In genomic region chr19:47096721-47097120, GRCh38 we compare ENCODE assay signal across 11 cellular contexts. TPM values are rescaled to one million over a fixed set of nuclear protein-coding genes. Genes with fewer than 3 reads are reported as not detected.
DNase-seq lines count a peak whose midpoint lies in the region; ATAC-seq and TF ChIP-seq lines count a peak whose summit lies in the region.
"Had no signal": no experiment of that assay in that cellular context is flagged by ENCODE, and none has a peak within 500 bp of the region (broad histone marks: within the 10 kb centered on the region; RNA-seq: fewer than 3 reads in every experiment).

No MANE protein-coding gene starts in this region.

- peaks cover 36% of the 10 kb centered on the region for H3K36me3 Mint-ChIP-seq in T-helper 2 cell treated with Interferon-gamma antibody and Interleukin-4, amounts not matched to agents 5 μg/mL and 100 μg/mL, for 36 hours (ENCODE audit: low read depth)
- peaks cover 22% of the 10 kb centered on the region for H3K36me3 Mint-ChIP-seq in central memory CD8-positive, alpha-beta T cell (ENCODE audit: insufficient read depth)

- H3K4me3 ChIP-seq in lower lobe of right lung, result no peak overlapping the region

- DNase-seq in T-helper 2 cell treated with Interferon-gamma antibody and Interleukin-4, amounts not matched to agents 5 μg/mL and 100 μg/mL, for 36 hours (ENCODE audit: low spot score), result no peak
- DNase-seq in T-helper 2 cell, result no peak
- DNase-seq in central memory CD8-positive, alpha-beta T cell (ENCODE audit: low spot score in 2 of 2), result no peak
- no peak for DNase-seq in lower lobe of right lung
- DNase-seq in substantia nigra (lab: John Stamatoyannopoulos, UW), result peak in 7 of 49 donors; percentile 13 to 45 (median 24)
- no peak for DNase-seq in NCI-H146 (lab: John Stamatoyannopoulos, UW)
- no peak for DNase-seq in NCI-H1930 (lab: John Stamatoyannopoulos, UW)
- DNase-seq in stimulated activated CD4-positive, alpha-beta T cell treated with anti-CD3 and anti-CD28 coated beads, Interleukin-2, amount 100 ng/mL, for 24 hours, result no peak
- DNase-seq: activated CD8-positive, alpha-beta memory T cell treated with anti-CD3 and anti-CD28 coated beads for 24 hours; trophoblast cell had no signal

- H3K27me3 Mint-ChIP-seq in T-helper 2 cell treated with Interferon-gamma antibody and Interleukin-4, amounts not matched to agents 5 μg/mL and 100 μg/mL, for 36 hours (ENCODE audit: low read depth), result no peaks in the 10 kb centered on the region
- H3K27me3 Mint-ChIP-seq in central memory CD8-positive, alpha-beta T cell, result no peaks in the 10 kb centered on the region

- no peaks in the 10 kb centered on the region for H3K27me3 ChIP-seq in lower lobe of right lung (ENCODE audit: low read depth)

- H3K27ac ChIP-seq in lower lobe of right lung (peak overlapping the region; percentile 84), substantia nigra (ENCODE audit: low read depth, low read length, poor library complexity, severe bottlenecking) (peak overlapping the region; percentile 37)

- intact Hi-C loops in lower lobe of right lung (cut with DNase I), result no loop called here

- H3K4me1 ChIP-seq in lower lobe of right lung, result peaks cover 62% of the 10 kb centered on the region

- no peak for TF ChIP-seq CTCF in lower lobe of right lung (IDR thresholded peaks at IDR 0.05)

- ATAC-seq in central memory CD8-positive, alpha-beta T cell (replicated peaks; ENCODE audit: extremely low read depth, poor library complexity, severe bottlenecking), result no peak
- ATAC-seq in lower lobe of right lung, result peak; percentile 1 to 12
- ATAC-seq: Panc1 had no signal

- peaks cover 27% of the 10 kb centered on the region for H3K36me3 ChIP-seq in lower lobe of right lung

- no peaks in the 10 kb centered on the region for H3K9me3 ChIP-seq in lower lobe of right lung

- H3K27ac Mint-ChIP-seq in T-helper 2 cell treated with Interferon-gamma antibody and Interleukin-4, amounts not matched to agents 5 μg/mL and 100 μg/mL, for 36 hours, result peak overlapping the region; percentile 95
- H3K27ac Mint-ChIP-seq in central memory CD8-positive, alpha-beta T cell (ENCODE audit: low read depth), result peak overlapping the region; percentile 44

- H3K4me3 Mint-ChIP-seq in T-helper 2 cell treated with Interferon-gamma antibody and Interleukin-4, amounts not matched to agents 5 μg/mL and 100 μg/mL, for 36 hours, result no peak overlapping the region
- no peak overlapping the region for H3K4me3 Mint-ChIP-seq in central memory CD8-positive, alpha-beta T cell

- no peaks in the 10 kb centered on the region for H3K9me3 Mint-ChIP-seq in T-helper 2 cell treated with Interferon-gamma antibody and Interleukin-4, amounts not matched to agents 5 μg/mL and 100 μg/mL, for 36 hours
- H3K9me3 Mint-ChIP-seq in central memory CD8-positive, alpha-beta T cell, result no peaks in the 10 kb centered on the region

- peaks cover 57% of the 10 kb centered on the region for H3K4me1 Mint-ChIP-seq in T-helper 2 cell treated with Interferon-gamma antibody and Interleukin-4, amounts not matched to agents 5 μg/mL and 100 μg/mL, for 36 hours (ENCODE audit: low read depth)
- H3K4me1 Mint-ChIP-seq in central memory CD8-positive, alpha-beta T cell, result peaks cover 36% of the 10 kb centered on the region

RNA-seq across cellular contexts. Expression of gene ZC3H4, which starts 16.9 kb away (rescaled TPM):
- 49.3 TPM for total RNA-seq in lower lobe of right lung

RNA-seq across cellular contexts. Expression of gene SAE1, which starts 33.9 kb away (rescaled TPM):
- total RNA-seq in lower lobe of right lung, result 49.9 TPM

RNA-seq across cellular contexts. Expression of gene TMEM160, which starts 48.3 kb away (rescaled TPM):
- 29.5 TPM for total RNA-seq in lower lobe of right lung
